Comparison of ENCODE assay signal across 1 cellular context in the genomic region with DNA sequence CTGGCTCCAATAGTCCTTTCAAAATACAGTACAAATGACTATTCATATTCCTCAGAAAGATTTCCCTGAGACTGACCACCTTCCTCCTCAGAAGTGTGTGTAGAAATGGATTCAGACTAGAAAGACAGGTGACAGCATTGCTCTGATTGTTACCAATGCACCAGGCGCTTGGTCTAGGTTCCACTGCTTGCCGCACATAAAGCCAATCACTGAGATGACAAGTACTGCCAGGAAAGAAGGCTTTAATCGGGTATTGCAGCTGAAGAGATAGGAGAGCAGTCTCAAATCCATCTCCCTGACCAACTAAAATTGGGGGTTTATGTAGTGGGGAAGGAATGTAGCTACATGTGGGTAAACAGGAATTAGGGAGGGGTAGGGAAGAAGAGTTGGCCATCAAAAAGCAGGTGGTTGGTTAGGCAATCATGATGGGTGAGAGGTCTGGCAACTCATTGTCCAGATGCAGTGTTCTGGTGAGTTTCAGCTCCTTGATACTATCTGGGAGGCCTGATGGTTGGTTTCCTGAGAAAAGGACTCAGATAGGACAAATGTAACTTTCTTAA.
TF ChIP-seq lines count a peak whose summit lies in the region.

No MANE protein-coding gene starts in this region.

TF ChIP-seq in SK-N-SH, 30 proteins besides CTCF, POLR2A, EP300 and RAD21 (continued from another document):
- TF ChIP-seq ZBTB33 (IDR thresholded peaks at IDR 0.05; ENCODE audit: borderline replicate concordance, low read depth) (no peak), MEF2A (IDR thresholded peaks at IDR 0.05; ENCODE audit: borderline replicate concordance, low read depth) (no peak)
- TF ChIP-seq, protein P1, sequence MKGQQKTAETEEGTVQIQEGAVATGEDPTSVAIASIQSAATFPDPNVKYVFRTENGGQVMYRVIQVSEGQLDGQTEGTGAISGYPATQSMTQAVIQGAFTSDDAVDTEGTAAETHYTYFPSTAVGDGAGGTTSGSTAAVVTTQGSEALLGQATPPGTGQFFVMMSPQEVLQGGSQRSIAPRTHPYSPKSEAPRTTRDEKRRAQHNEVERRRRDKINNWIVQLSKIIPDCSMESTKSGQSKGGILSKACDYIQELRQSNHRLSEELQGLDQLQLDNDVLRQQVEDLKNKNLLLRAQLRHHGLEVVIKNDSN (IDR thresholded peaks at IDR 0.05; ENCODE audit: borderline replicate concordance, low read depth), result no peak
TF ChIP-seq in SK-N-SH: peak in this region for 0.
